Comparison of ENCODE assay signal across 1 cellular context in the genomic region with DNA sequence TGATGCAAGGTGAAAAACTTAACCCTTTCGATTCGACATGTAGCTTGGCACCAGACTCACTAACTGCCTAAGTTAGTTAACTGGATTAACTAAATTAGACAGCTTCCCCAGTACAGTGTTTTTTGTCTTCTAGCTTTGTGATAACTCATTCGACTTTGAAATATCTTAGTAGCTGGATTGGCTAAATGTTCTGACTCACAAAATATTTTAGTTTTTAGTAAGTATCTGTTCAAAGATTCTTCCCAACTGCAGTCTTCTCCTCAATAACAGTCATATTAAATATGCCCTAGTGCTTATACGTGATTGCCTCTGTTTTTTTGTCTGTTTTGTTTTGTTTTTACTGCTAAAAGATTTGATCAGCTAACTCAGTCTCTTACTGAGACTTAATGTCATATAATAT.
TF ChIP-seq lines count a peak whose summit lies in the region.

No MANE protein-coding gene starts in this region.

TF ChIP-seq in SK-N-SH, 30 proteins besides CTCF, POLR2A, EP300 and RAD21 (continued from another document):
- TF ChIP-seq, protein P1, sequence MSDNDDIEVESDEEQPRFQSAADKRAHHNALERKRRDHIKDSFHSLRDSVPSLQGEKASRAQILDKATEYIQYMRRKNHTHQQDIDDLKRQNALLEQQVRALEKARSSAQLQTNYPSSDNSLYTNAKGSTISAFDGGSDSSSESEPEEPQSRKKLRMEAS (IDR thresholded peaks at IDR 0.05; ENCODE audit: low read depth) = no peak
- TF ChIP-seq MEF2A (IDR thresholded peaks at IDR 0.05; ENCODE audit: borderline replicate concordance, low read depth) = no peak
- TF ChIP-seq, protein P2, sequence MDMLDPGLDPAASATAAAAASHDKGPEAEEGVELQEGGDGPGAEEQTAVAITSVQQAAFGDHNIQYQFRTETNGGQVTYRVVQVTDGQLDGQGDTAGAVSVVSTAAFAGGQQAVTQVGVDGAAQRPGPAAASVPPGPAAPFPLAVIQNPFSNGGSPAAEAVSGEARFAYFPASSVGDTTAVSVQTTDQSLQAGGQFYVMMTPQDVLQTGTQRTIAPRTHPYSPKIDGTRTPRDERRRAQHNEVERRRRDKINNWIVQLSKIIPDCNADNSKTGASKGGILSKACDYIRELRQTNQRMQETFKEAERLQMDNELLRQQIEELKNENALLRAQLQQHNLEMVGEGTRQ (IDR thresholded peaks at IDR 0.05; ENCODE audit: borderline replicate concordance, low read depth, low read length) = no peak
- TF ChIP-seq, protein P3, sequence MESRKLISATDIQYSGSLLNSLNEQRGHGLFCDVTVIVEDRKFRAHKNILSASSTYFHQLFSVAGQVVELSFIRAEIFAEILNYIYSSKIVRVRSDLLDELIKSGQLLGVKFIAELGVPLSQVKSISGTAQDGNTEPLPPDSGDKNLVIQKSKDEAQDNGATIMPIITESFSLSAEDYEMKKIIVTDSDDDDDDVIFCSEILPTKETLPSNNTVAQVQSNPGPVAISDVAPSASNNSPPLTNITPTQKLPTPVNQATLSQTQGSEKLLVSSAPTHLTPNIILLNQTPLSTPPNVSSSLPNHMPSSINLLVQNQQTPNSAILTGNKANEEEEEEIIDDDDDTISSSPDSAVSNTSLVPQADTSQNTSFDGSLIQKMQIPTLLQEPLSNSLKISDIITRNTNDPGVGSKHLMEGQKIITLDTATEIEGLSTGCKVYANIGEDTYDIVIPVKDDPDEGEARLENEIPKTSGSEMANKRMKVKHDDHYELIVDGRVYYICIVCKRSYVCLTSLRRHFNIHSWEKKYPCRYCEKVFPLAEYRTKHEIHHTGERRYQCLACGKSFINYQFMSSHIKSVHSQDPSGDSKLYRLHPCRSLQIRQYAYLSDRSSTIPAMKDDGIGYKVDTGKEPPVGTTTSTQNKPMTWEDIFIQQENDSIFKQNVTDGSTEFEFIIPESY (IDR thresholded peaks at IDR 0.05; ENCODE audit: borderline replicate concordance, low read depth) = no peak
- no peak for TF ChIP-seq SMC3 (IDR thresholded peaks at IDR 0.05; ENCODE audit: low read depth, low read length)
- no peak for TF ChIP-seq RXRA (IDR thresholded peaks at IDR 0.05; ENCODE audit: borderline replicate concordance, low read depth)
- TF ChIP-seq EZH2phosphoT487 (IDR thresholded peaks at IDR 0.05; ENCODE audit: borderline replicate concordance, low read depth) = no peak
- TF ChIP-seq NFIC (IDR thresholded peaks at IDR 0.05; ENCODE audit: borderline replicate concordance) = peak; percentile 11; the same call in 1 of the 2 replicates
- no peak for TF ChIP-seq FOXM1 (IDR thresholded peaks at IDR 0.05; ENCODE audit: low read depth)
- no peak for TF ChIP-seq POLR2AphosphoS5 (IDR thresholded peaks at IDR 0.05; ENCODE audit: low read depth, low read length)
- TF ChIP-seq, protein P4, sequence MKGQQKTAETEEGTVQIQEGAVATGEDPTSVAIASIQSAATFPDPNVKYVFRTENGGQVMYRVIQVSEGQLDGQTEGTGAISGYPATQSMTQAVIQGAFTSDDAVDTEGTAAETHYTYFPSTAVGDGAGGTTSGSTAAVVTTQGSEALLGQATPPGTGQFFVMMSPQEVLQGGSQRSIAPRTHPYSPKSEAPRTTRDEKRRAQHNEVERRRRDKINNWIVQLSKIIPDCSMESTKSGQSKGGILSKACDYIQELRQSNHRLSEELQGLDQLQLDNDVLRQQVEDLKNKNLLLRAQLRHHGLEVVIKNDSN (IDR thresholded peaks at IDR 0.05; ENCODE audit: borderline replicate concordance, low read depth) = no peak
- no peak for TF ChIP-seq GATA2 (CRISPR knock-in tag; IDR thresholded peaks at IDR 0.05)
- TF ChIP-seq FOXJ3 (CRISPR knock-in tag; IDR thresholded peaks at IDR 0.05) = no peak
- TF ChIP-seq, protein P5, sequence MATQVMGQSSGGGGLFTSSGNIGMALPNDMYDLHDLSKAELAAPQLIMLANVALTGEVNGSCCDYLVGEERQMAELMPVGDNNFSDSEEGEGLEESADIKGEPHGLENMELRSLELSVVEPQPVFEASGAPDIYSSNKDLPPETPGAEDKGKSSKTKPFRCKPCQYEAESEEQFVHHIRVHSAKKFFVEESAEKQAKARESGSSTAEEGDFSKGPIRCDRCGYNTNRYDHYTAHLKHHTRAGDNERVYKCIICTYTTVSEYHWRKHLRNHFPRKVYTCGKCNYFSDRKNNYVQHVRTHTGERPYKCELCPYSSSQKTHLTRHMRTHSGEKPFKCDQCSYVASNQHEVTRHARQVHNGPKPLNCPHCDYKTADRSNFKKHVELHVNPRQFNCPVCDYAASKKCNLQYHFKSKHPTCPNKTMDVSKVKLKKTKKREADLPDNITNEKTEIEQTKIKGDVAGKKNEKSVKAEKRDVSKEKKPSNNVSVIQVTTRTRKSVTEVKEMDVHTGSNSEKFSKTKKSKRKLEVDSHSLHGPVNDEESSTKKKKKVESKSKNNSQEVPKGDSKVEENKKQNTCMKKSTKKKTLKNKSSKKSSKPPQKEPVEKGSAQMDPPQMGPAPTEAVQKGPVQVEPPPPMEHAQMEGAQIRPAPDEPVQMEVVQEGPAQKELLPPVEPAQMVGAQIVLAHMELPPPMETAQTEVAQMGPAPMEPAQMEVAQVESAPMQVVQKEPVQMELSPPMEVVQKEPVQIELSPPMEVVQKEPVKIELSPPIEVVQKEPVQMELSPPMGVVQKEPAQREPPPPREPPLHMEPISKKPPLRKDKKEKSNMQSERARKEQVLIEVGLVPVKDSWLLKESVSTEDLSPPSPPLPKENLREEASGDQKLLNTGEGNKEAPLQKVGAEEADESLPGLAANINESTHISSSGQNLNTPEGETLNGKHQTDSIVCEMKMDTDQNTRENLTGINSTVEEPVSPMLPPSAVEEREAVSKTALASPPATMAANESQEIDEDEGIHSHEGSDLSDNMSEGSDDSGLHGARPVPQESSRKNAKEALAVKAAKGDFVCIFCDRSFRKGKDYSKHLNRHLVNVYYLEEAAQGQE (IDR thresholded peaks at IDR 0.05; ENCODE audit: low read depth, low read length) = no peak
- no peak for TF ChIP-seq YY1 (IDR thresholded peaks at IDR 0.05; ENCODE audit: low read depth)
- TF ChIP-seq, protein P6, sequence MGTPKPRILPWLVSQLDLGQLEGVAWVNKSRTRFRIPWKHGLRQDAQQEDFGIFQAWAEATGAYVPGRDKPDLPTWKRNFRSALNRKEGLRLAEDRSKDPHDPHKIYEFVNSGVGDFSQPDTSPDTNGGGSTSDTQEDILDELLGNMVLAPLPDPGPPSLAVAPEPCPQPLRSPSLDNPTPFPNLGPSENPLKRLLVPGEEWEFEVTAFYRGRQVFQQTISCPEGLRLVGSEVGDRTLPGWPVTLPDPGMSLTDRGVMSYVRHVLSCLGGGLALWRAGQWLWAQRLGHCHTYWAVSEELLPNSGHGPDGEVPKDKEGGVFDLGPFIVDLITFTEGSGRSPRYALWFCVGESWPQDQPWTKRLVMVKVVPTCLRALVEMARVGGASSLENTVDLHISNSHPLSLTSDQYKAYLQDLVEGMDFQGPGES (IDR thresholded peaks at IDR 0.05; ENCODE audit: low read depth, low read length) = no peak
- no peak for TF ChIP-seq NRF1 (IDR thresholded peaks at IDR 0.05; ENCODE audit: low read depth, low read length)
- TF ChIP-seq JUND (IDR thresholded peaks at IDR 0.05) = peak; percentile 22; the same call in 1 of the 2 replicates
- TF ChIP-seq TAF1 (IDR thresholded peaks at IDR 0.05; ENCODE audit: borderline replicate concordance, low read depth, low read length) = no peak
